1 cellular context compared by ENCODE assay signal in the genomic region with DNA sequence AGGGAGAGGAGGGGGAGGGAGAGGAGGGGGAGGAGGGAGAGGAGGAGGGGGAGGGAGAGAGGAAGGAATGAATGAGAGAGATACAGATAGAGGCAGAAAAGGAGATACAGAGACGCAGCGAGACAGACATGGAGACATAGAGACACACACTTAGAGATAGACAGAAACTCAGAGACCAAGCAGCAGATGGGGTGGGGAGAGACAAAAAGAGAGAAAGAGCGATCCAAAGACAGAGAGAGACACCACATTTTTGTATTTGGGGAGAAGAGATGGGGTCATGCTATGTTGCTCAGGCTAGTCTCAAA.
TF ChIP-seq lines count a peak whose summit lies in the region.

No MANE protein-coding gene starts in this region.

TF ChIP-seq in neural cell, 6 proteins besides CTCF, POLR2A, EP300 and RAD21 (continued from another document):
- no peak for TF ChIP-seq REST (IDR thresholded peaks at IDR 0.05; ENCODE audit: borderline replicate concordance)
- no peak for TF ChIP-seq TAF1 (IDR thresholded peaks at IDR 0.05; ENCODE audit: low read depth)
- TF ChIP-seq SMC3 (conservative IDR thresholded peaks at IDR 0.05; ENCODE audit: poor library complexity) = no peak
- TF ChIP-seq POLR2AphosphoS5 (IDR thresholded peaks at IDR 0.05) = no peak
